1 cellular context compared by ENCODE assay signal in genomic region chr3:150636258-150636657, GRCh38.
TF ChIP-seq lines count a peak whose summit lies in the region.

No MANE protein-coding gene starts in this region.

TF ChIP-seq in K562, 482 proteins besides CTCF, POLR2A, EP300 and RAD21:
- TF ChIP-seq E2F3 (CRISPR knock-in tag; IDR thresholded peaks at IDR 0.05), result peak; percentile 19; the same call in 1 of the 2 replicates
- TF ChIP-seq NEUROD1 (IDR thresholded peaks at IDR 0.05; ENCODE audit: borderline replicate concordance, low read depth, low read length, partially characterized antibody), result no peak
